In the genomic region with DNA sequence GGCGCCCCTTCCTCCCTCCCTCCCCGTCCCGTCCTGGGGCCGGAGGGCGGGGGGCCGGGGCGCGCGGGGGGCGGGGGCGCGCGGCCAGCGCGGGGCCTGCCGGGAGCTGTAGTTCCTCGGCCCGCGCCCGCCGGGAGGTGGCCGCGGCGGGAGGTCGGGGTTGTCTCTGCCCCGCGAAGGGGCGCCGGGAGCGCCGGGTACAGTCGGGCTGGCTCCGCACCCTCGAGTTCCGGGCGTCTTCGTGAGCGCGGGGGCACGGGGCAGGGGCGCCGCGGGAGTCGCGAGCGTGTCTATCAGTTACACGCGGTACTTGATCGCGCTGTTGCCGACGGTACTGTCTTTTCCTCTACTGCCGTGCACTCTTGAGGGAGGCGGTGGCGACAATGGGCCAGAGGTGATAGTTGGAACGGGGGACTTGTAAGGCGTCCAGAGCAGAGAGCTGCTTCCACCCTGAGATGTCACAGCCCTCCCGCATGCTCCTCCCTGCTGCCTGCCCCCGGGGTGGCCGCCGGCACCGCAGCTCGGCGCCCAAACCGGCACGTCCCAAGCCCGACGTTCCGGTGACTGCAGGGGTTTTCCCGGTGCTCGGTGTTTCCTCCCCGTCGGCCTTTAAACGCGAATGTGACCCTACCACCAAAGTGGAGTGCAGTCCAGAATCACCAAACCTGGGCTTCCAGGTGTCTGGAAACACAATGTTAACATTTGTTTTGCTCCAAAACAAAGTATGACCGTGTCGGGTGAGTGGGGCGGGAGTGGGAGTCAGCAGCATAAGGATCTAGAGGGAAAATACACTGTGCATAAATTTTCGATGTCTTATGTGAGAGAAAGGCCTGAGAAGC, we compare ENCODE assay signal across 8 cellular contexts. TPM values are rescaled to one million over a fixed set of nuclear protein-coding genes. Genes with fewer than 3 reads are reported as not detected.
DNase-seq lines count a peak whose midpoint lies in the region; ATAC-seq and TF ChIP-seq lines count a peak whose summit lies in the region.

A gene (minus strand): TSS at position 48 of the 839 bp plus-strand sequence. CDS start 8,309 bp downstream, outside the sequence.

- H3K27ac Mint-ChIP-seq in stimulated activated naive B cell treated with anti-CD40 and anti-IgM and Interleukin-4, amounts not matched to agents 10 μg/mL and 1 μg/mL and 100 μg/mL, for 72 hours: peak within 1 kb of the TSS; percentile 95

- H3K4me1 Mint-ChIP-seq in stimulated activated naive B cell treated with anti-CD40 and anti-IgM and Interleukin-4, amounts not matched to agents 10 μg/mL and 1 μg/mL and 100 μg/mL, for 72 hours: peaks cover 16 to 31% of the 10 kb centered on the region in 2 donors

- no peak for TF ChIP-seq CTCF in AG09309 (IDR thresholded peaks at IDR 0.05; ENCODE audit: control insufficient read depth, insufficient read depth, low read depth, low read length, missing control alignments)
- no peak for TF ChIP-seq CTCF in epithelial cell of esophagus (IDR thresholded peaks at IDR 0.05; ENCODE audit: insufficient read depth, low read depth, low read length, missing control alignments)

- peaks cover 0 to 2% of the 10 kb centered on the region in 2 donors for H3K36me3 Mint-ChIP-seq in stimulated activated naive B cell treated with anti-CD40 and anti-IgM and Interleukin-4, amounts not matched to agents 10 μg/mL and 1 μg/mL and 100 μg/mL, for 72 hours

- H3K4me3 ChIP-seq in AG09309 (ENCODE audit: control insufficient read depth, low read depth, low read length) (peak within 1 kb of the TSS; percentile 68), epithelial cell of esophagus (ENCODE audit: low read length) (peak within 1 kb of the TSS; percentile 83)

- DNase-seq in AG09309 (ENCODE audit: low read depth): no peak
- peak; percentile 35 for DNase-seq in NCI-H82 treated with DMSO at 0.1 percent for 48 hours (lab: John Stamatoyannopoulos, UW; ENCODE audit: unreplicated experiment)
- peak; percentile 56 for DNase-seq in activated T-cell treated with anti-CD3 and anti-CD28 coated beads for 24 hours (ENCODE audit: low read depth)
- DNase-seq in epithelial cell of esophagus (ENCODE audit: low read depth): peak; percentile 46
- no peak for DNase-seq in mucosa of gallbladder (ENCODE audit: low spot score)
- peak; percentile 67 for DNase-seq in stimulated activated naive B cell treated with anti-CD40 and anti-IgM and Interleukin-4, amounts not matched to agents 10 μg/mL and 1 μg/mL and 100 μg/mL, for 72 hours

- H3K4me3 Mint-ChIP-seq in stimulated activated naive B cell treated with anti-CD40 and anti-IgM and Interleukin-4, amounts not matched to agents 10 μg/mL and 1 μg/mL and 100 μg/mL, for 72 hours: peak within 1 kb of the TSS; percentile 90 to 93

- ATAC-seq in GM18870 (IDR thresholded peaks at IDR 0.05; ENCODE audit: unreplicated experiment): peak; percentile 49
- ATAC-seq in HG03103 (IDR thresholded peaks at IDR 0.05; ENCODE audit: low read depth, unreplicated experiment): peak; percentile 59
- ATAC-seq in stimulated activated naive B cell treated with anti-CD40 and anti-IgM and Interleukin-4, amounts not matched to agents 10 μg/mL and 1 μg/mL and 100 μg/mL, for 72 hours (replicated peaks): peak; percentile 82 to 86

- no peaks in the 10 kb centered on the region for H3K27me3 Mint-ChIP-seq in stimulated activated naive B cell treated with anti-CD40 and anti-IgM and Interleukin-4, amounts not matched to agents 10 μg/mL and 1 μg/mL and 100 μg/mL, for 72 hours

- H3K9me3 Mint-ChIP-seq in stimulated activated naive B cell treated with anti-CD40 and anti-IgM and Interleukin-4, amounts not matched to agents 10 μg/mL and 1 μg/mL and 100 μg/mL, for 72 hours: no peaks in the 10 kb centered on the region

RNA-seq across cellular contexts. Expression of the gene that starts here (rescaled TPM):
- total RNA-seq in mucosa of gallbladder: 23.9 TPM

Comparison
In these comparisons a context has a peak if more than half of its experiments do, and no peak if none do; other contexts are left out.
1. DNase-seq: peak in NCI-H82 treated with DMSO at 0.1 percent for 48 hours (single experiment), activated T-cell treated with anti-CD3 and anti-CD28 coated beads for 24 hours (single experiment), epithelial cell of esophagus (single experiment) and stimulated activated naive B cell treated with anti-CD40 and anti-IgM and Interleukin-4, amounts not matched to agents 10 μg/mL and 1 μg/mL and 100 μg/mL, for 72 hours (single experiment); none in AG09309 (single experiment) and mucosa of gallbladder (single experiment).
2. Peak in every context shown above with its lines, with median percentiles within 50 percentile points of each other: ATAC-seq.